Comparison of ENCODE assay signal across 18 cellular contexts in genomic region chr5:158152151-158152550, GRCh38.
DNase-seq lines count a peak whose midpoint lies in the region; ATAC-seq lines count a peak whose summit lies in the region.
"Had no signal": no experiment of that assay in that cellular context is flagged by ENCODE, and none has a peak within 500 bp of the region (broad histone marks: within the 10 kb centered on the region; RNA-seq: fewer than 3 reads in every experiment).

No MANE protein-coding gene starts in this region.

- DNase-seq in Daoy (ENCODE audit: low read depth) (peak; percentile 29), M059J (ENCODE audit: low read depth) (peak; percentile 35), astrocyte of the hippocampus (ENCODE audit: low read depth, low spot score) (peak; percentile 21), renal cortical epithelial cell (ENCODE audit: low read depth) (peak; percentile 61)
- DNase-seq: 8988T; ACHN; C1 segment of cervical spinal cord; CD4-positive, CD25-positive, alpha-beta regulatory T cell; CD8-positive, alpha-beta T cell; DMS 273 treated with DMSO at 0.1 percent for 48 hours; DMS79; GOT3; HFFc6 had no signal

- ATAC-seq in HG03135 (IDR thresholded peaks at IDR 0.05; ENCODE audit: unreplicated experiment) (no peak), HG02970 (IDR thresholded peaks at IDR 0.05; ENCODE audit: low FRiP score, unreplicated experiment) (no peak), HG02571 (IDR thresholded peaks at IDR 0.05; ENCODE audit: unreplicated experiment) (no peak)
- ATAC-seq: A549; CD8-positive, alpha-beta T cell; GM12878 had no signal
